Comparison of ENCODE assay signal across 2 cellular contexts in genomic region chr1:218850367-218850766, GRCh38.
TF ChIP-seq lines count a peak whose summit lies in the region.

No MANE protein-coding gene starts in this region.

TF ChIP-seq in HCT116, 20 proteins besides CTCF, POLR2A, EP300 and RAD21:
- no peak for TF ChIP-seq ZFX (IDR thresholded peaks at IDR 0.05)
- no peak for TF ChIP-seq JUND (IDR thresholded peaks at IDR 0.05)
- no peak for TF ChIP-seq EGR1 (IDR thresholded peaks at IDR 0.05; ENCODE audit: low read depth)
- no peak for TF ChIP-seq SRF (IDR thresholded peaks at IDR 0.05; ENCODE audit: low read depth)
- TF ChIP-seq ELF1 (IDR thresholded peaks at IDR 0.05; ENCODE audit: borderline replicate concordance, low read depth): no peak
- no peak for TF ChIP-seq YY1 (IDR thresholded peaks at IDR 0.05; ENCODE audit: extremely low read depth, insufficient replicate concordance, low read depth, low read length)
- no peak for TF ChIP-seq SIN3A (IDR thresholded peaks at IDR 0.05; ENCODE audit: low read depth)
- no peak for TF ChIP-seq CBX3 (IDR thresholded peaks at IDR 0.05; ENCODE audit: low read depth)
- TF ChIP-seq EZH2phosphoT487 (IDR thresholded peaks at IDR 0.05; ENCODE audit: borderline replicate concordance): no peak
- no peak for TF ChIP-seq ZBTB33 (IDR thresholded peaks at IDR 0.05; ENCODE audit: extremely low read depth, insufficient replicate concordance, low read length)
- no peak for TF ChIP-seq TCF7L2 (IDR thresholded peaks at IDR 0.05; ENCODE audit: borderline replicate concordance, extremely low read depth, insufficient read depth, insufficient read length)
- no peak for TF ChIP-seq SP1 (IDR thresholded peaks at IDR 0.05; ENCODE audit: low read depth)
- no peak for TF ChIP-seq ZNF274 (IDR thresholded peaks at IDR 0.05; ENCODE audit: low read depth, low read length)
- TF ChIP-seq FOSL1 (IDR thresholded peaks at IDR 0.05; ENCODE audit: low read depth): no peak

TF ChIP-seq in endothelial cell of umbilical vein, 7 proteins besides CTCF, POLR2A, EP300 and RAD21:
- no peak for TF ChIP-seq GATA2 (IDR thresholded peaks at IDR 0.05; ENCODE audit: insufficient read depth, insufficient read length, low read depth, low read length)
- TF ChIP-seq POLR2AphosphoS5 (IDR thresholded peaks at IDR 0.05; ENCODE audit: insufficient read depth, low read depth, low read length): no peak
- no peak for TF ChIP-seq FOS (IDR thresholded peaks at IDR 0.05; ENCODE audit: borderline replicate concordance, insufficient read depth, low read length)
- TF ChIP-seq MAX (IDR thresholded peaks at IDR 0.05; ENCODE audit: insufficient read depth, insufficient read length): no peak
- TF ChIP-seq MYC (IDR thresholded peaks at IDR 0.05; ENCODE audit: low read depth, low read length): no peak
- no peak for TF ChIP-seq JUN (IDR thresholded peaks at IDR 0.05; ENCODE audit: borderline replicate concordance, insufficient read depth, insufficient read length, low read depth)
- TF ChIP-seq EZH2 (IDR thresholded peaks at IDR 0.05; ENCODE audit: borderline replicate concordance, low read depth, low read length, severe bottlenecking): no peak
